ENCODE assay signal across 13 cellular contexts in genomic region chr9:83238871-83239624, GRCh38.
DNase-seq lines count a peak whose midpoint lies in the region; ATAC-seq, FAIRE-seq and TF ChIP-seq lines count a peak whose summit lies in the region.
"Had no signal": no experiment of that assay in that cellular context is flagged by ENCODE, and none has a peak within 500 bp of the region (broad histone marks: within the 10 kb centered on the region; RNA-seq: fewer than 3 reads in every experiment).

No MANE protein-coding gene starts in this region.

- TF ChIP-seq POLR2A in A549 (IDR thresholded peaks at IDR 0.05; ENCODE audit: low read length): no peak

- POLR2A ChIA-PET in A549 (lab: Yijun Ruan, JAX): no interaction called here
- POLR2A ChIA-PET in activated CD4-positive, alpha-beta T cell treated with anti-CD3 and anti-CD28 coated beads, Interleukin-2, amount 10 ng/mL, durations not matched to agents 7 days and 5 days (lab: Charles Lee): no interaction called here

- TF ChIP-seq RAD21 in A549 (conservative IDR thresholded peaks at IDR 0.05 in 1 of 2, IDR thresholded peaks at IDR 0.05 in 1 of 2) (no peak), Ishikawa (IDR thresholded peaks at IDR 0.05; ENCODE audit: low read depth) (no peak)

- H3K4me1 Mint-ChIP-seq in activated CD4-positive, alpha-beta T cell treated with anti-CD3 and anti-CD28 coated beads, Interleukin-2, amount 10 ng/mL, durations not matched to agents 7 days and 5 days: no peaks in the 10 kb centered on the region
- H3K4me1 Mint-ChIP-seq: activated naive CD8-positive, alpha-beta T cell treated with anti-CD3 and anti-CD28 coated beads for 36 hours; CD4-positive, CD25-positive, alpha-beta regulatory T cell had no signal

- DNase-seq in A549 (ENCODE audit: low read depth in 1 of 2, low spot score in 1 of 2) (peak in 1 of 2 experiments; percentile 12), NCI-H524 treated with DMSO at 0.1 percent for 48 hours (lab: John Stamatoyannopoulos, UW) (peak; percentile 49), fibroblast of the aortic adventitia (ENCODE audit: low read depth) (peak; percentile 35), SW480 (ENCODE audit: low spot score) (no peak)
- no peak for DNase-seq in activated CD4-positive, alpha-beta T cell treated with anti-CD3 and anti-CD28 coated beads, Interleukin-2, amount 10 ng/mL, durations not matched to agents 7 days and 5 days
- DNase-seq: activated CD4-positive, CD25-positive, alpha-beta regulatory T cell; activated naive CD8-positive, alpha-beta T cell treated with anti-CD3 and anti-CD28 coated beads for 36 hours; CD4-positive, CD25-positive, alpha-beta regulatory T cell; NCI-H526 had no signal

- H3K36me3 Mint-ChIP-seq in activated CD4-positive, alpha-beta T cell treated with anti-CD3 and anti-CD28 coated beads, Interleukin-2, amount 10 ng/mL, durations not matched to agents 7 days and 5 days (ENCODE audit: low read depth): no peaks in the 10 kb centered on the region
- H3K36me3 Mint-ChIP-seq: CD4-positive, CD25-positive, alpha-beta regulatory T cell had no signal

- no peak overlapping the region for H3K27ac Mint-ChIP-seq in activated CD4-positive, alpha-beta T cell treated with anti-CD3 and anti-CD28 coated beads, Interleukin-2, amount 10 ng/mL, durations not matched to agents 7 days and 5 days
- H3K27ac Mint-ChIP-seq: activated naive CD8-positive, alpha-beta T cell treated with anti-CD3 and anti-CD28 coated beads for 36 hours; CD4-positive, CD25-positive, alpha-beta regulatory T cell had no signal

- 61% methylated on average over 6 of the region's 6 CpGs for WGBS in A549 (ENCODE audit: missing lambda C conversion rate)

- CTCF ChIA-PET in A549 (lab: Yijun Ruan, JAX): no interaction called here
- CTCF ChIA-PET in activated CD4-positive, alpha-beta T cell treated with anti-CD3 and anti-CD28 coated beads, Interleukin-2, amount 10 ng/mL, durations not matched to agents 7 days and 5 days (lab: Charles Lee): no interaction called here

- ATAC-seq in A549: no peak
- no peak for ATAC-seq in HG03565 (IDR thresholded peaks at IDR 0.05; ENCODE audit: unreplicated experiment)
- no peak for ATAC-seq in GM18868 (IDR thresholded peaks at IDR 0.05; ENCODE audit: unreplicated experiment)

- H3K9me3 ChIP-seq in A549: no peaks in the 10 kb centered on the region

- FAIRE-seq in A549 (lab: Jason Lieb, UNC): no peak
- FAIRE-seq: endothelial cell of umbilical vein had no signal

- 0 out of 3 replicates have a peak overlapping the region, but pooled peaks have one; percentile 3 for H3K4me2 ChIP-seq in A549

- peaks cover 14% of the 10 kb centered on the region; the same call in 1 of the 3 replicates for H3K4me1 ChIP-seq in A549

- TF ChIP-seq CTCF in A549 (IDR thresholded peaks at IDR 0.05) (no peak), fibroblast of the aortic adventitia (IDR thresholded peaks at IDR 0.05; ENCODE audit: insufficient read depth, low read length) (no peak)

- no peak for TF ChIP-seq EP300 in A549 (IDR thresholded peaks at IDR 0.05)
- no peak for TF ChIP-seq EP300 in Ishikawa (IDR thresholded peaks at IDR 0.05; ENCODE audit: borderline replicate concordance)

- peaks cover 2% of the 10 kb centered on the region for H3K9me3 Mint-ChIP-seq in activated CD4-positive, alpha-beta T cell treated with anti-CD3 and anti-CD28 coated beads, Interleukin-2, amount 10 ng/mL, durations not matched to agents 7 days and 5 days
- H3K9me3 Mint-ChIP-seq: activated naive CD8-positive, alpha-beta T cell treated with anti-CD3 and anti-CD28 coated beads for 36 hours had no signal

- no peak overlapping the region for H3K27ac ChIP-seq in A549

- H3K4me3 ChIP-seq in A549 (no peak overlapping the region), fibroblast of the aortic adventitia (ENCODE audit: low read depth, low read length) (no peak overlapping the region)

- H3K27me3 Mint-ChIP-seq in activated CD4-positive, alpha-beta T cell treated with anti-CD3 and anti-CD28 coated beads, Interleukin-2, amount 10 ng/mL, durations not matched to agents 7 days and 5 days: no peaks in the 10 kb centered on the region
- H3K27me3 Mint-ChIP-seq: activated naive CD8-positive, alpha-beta T cell treated with anti-CD3 and anti-CD28 coated beads for 36 hours had no signal

- no peak overlapping the region for H3K4me3 Mint-ChIP-seq in activated CD4-positive, alpha-beta T cell treated with anti-CD3 and anti-CD28 coated beads, Interleukin-2, amount 10 ng/mL, durations not matched to agents 7 days and 5 days
- H3K4me3 Mint-ChIP-seq: activated naive CD8-positive, alpha-beta T cell treated with anti-CD3 and anti-CD28 coated beads for 36 hours; CD4-positive, CD25-positive, alpha-beta regulatory T cell had no signal

TF ChIP-seq in A549, 52 proteins besides CTCF, POLR2A, EP300 and RAD21:
- TF ChIP-seq RFX5 (IDR thresholded peaks at IDR 0.05): no peak
- no peak for TF ChIP-seq ZNF302 (CRISPR knock-in tag; IDR thresholded peaks at IDR 0.05)
- TF ChIP-seq POLR2AphosphoS2 (conservative IDR thresholded peaks at IDR 0.05; ENCODE audit: low read length): no peak
- TF ChIP-seq, protein P1, sequence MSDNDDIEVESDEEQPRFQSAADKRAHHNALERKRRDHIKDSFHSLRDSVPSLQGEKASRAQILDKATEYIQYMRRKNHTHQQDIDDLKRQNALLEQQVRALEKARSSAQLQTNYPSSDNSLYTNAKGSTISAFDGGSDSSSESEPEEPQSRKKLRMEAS (IDR thresholded peaks at IDR 0.05): no peak
- no peak for TF ChIP-seq RCOR1 (IDR thresholded peaks at IDR 0.05; ENCODE audit: low read depth, low read length)
- TF ChIP-seq RNF2 (IDR thresholded peaks at IDR 0.05; ENCODE audit: borderline replicate concordance, low read depth): no peak
- TF ChIP-seq USF2 (IDR thresholded peaks at IDR 0.05): no peak
- TF ChIP-seq HOXA7 (CRISPR knock-in tag; IDR thresholded peaks at IDR 0.05): no peak
- no peak for TF ChIP-seq KDM5A (IDR thresholded peaks at IDR 0.05)
- no peak for TF ChIP-seq JUN (IDR thresholded peaks at IDR 0.05)
- TF ChIP-seq SREBF2 (IDR thresholded peaks at IDR 0.05): no peak

TF ChIP-seq in Ishikawa, 13 proteins besides CTCF, POLR2A, EP300 and RAD21:
- TF ChIP-seq, protein P2, sequence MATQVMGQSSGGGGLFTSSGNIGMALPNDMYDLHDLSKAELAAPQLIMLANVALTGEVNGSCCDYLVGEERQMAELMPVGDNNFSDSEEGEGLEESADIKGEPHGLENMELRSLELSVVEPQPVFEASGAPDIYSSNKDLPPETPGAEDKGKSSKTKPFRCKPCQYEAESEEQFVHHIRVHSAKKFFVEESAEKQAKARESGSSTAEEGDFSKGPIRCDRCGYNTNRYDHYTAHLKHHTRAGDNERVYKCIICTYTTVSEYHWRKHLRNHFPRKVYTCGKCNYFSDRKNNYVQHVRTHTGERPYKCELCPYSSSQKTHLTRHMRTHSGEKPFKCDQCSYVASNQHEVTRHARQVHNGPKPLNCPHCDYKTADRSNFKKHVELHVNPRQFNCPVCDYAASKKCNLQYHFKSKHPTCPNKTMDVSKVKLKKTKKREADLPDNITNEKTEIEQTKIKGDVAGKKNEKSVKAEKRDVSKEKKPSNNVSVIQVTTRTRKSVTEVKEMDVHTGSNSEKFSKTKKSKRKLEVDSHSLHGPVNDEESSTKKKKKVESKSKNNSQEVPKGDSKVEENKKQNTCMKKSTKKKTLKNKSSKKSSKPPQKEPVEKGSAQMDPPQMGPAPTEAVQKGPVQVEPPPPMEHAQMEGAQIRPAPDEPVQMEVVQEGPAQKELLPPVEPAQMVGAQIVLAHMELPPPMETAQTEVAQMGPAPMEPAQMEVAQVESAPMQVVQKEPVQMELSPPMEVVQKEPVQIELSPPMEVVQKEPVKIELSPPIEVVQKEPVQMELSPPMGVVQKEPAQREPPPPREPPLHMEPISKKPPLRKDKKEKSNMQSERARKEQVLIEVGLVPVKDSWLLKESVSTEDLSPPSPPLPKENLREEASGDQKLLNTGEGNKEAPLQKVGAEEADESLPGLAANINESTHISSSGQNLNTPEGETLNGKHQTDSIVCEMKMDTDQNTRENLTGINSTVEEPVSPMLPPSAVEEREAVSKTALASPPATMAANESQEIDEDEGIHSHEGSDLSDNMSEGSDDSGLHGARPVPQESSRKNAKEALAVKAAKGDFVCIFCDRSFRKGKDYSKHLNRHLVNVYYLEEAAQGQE (IDR thresholded peaks at IDR 0.05; ENCODE audit: low read depth): no peak
- TF ChIP-seq NFIC (IDR thresholded peaks at IDR 0.05) (peak; percentile 67), CREB1 (IDR thresholded peaks at IDR 0.05; ENCODE audit: low read depth) (no peak), TAF1 (IDR thresholded peaks at IDR 0.05; ENCODE audit: low read depth) (no peak)
TF ChIP-seq in Ishikawa: peak in this region for 1.

Comparison
In these comparisons a context has a peak if more than half of its experiments do, and no peak if none do; other contexts are left out.
1. DNase-seq: peak in NCI-H524 treated with DMSO at 0.1 percent for 48 hours (single experiment) and fibroblast of the aortic adventitia (single experiment); none in SW480 (single experiment) and activated CD4-positive, alpha-beta T cell treated with anti-CD3 and anti-CD28 coated beads, Interleukin-2, amount 10 ng/mL, durations not matched to agents 7 days and 5 days (single experiment).